Comparison of ENCODE assay signal across 4 cellular contexts in genomic region chr22:42112793-42113192, GRCh38. TPM values are rescaled to one million over a fixed set of nuclear protein-coding genes. Genes with fewer than 3 reads are reported as not detected.
DNase-seq lines count a peak whose midpoint lies in the region; TF ChIP-seq lines count a peak whose summit lies in the region.
"Not testable (repeated sequence)": the region's sequence is repeated elsewhere in the genome, so short reads cannot be mapped to it uniquely, and the experiment has no call there.

No MANE protein-coding gene starts in this region.

- TF ChIP-seq CTCF in MM.1S (IDR thresholded peaks at IDR 0.05; ENCODE audit: low read length), result peak; percentile 12; the same call in 1 of the 2 replicates
- TF ChIP-seq CTCF in hepatocyte (IDR thresholded peaks at IDR 0.05; ENCODE audit: poor library complexity), result peak; percentile 27

- not testable (repeated sequence) for H3K4me2 ChIP-seq in MM.1S (ENCODE audit: low read depth, low read length); hepatocyte

- intact Hi-C loops in activated naive CD4-positive, alpha-beta T cell treated with anti-CD3 and anti-CD28 coated beads for 36 hours (cut with micrococcal nuclease), result loop anchor here (2.0 to 5.0 kb wide), 2 partner anchors 22 to 145 kb away; partner anchors contain the start of genes NDUFA6 and SEPTIN3

- CTCF ChIA-PET in activated naive CD4-positive, alpha-beta T cell treated with anti-CD3 and anti-CD28 coated beads for 36 hours (lab: Charles Lee), result interaction anchor here (0.7 to 1.4 kb wide), 7 partner anchors 9 to 156 kb away, joined by 3 to 8 read pairs (median 4); partner anchors contain the start of gene NDUFA6

- peaks cover 21% of the 10 kb centered on the region for H3K9me3 Mint-ChIP-seq in activated naive CD4-positive, alpha-beta T cell treated with anti-CD3 and anti-CD28 coated beads for 36 hours

- H3K27ac ChIP-seq in MM.1S (ENCODE audit: low read length); hepatocyte: not testable (repeated sequence)

- not testable (repeated sequence) for H3K36me3 ChIP-seq in MM.1S (replicated peaks; ENCODE audit: insufficient read depth, low read length); hepatocyte (replicated peaks; ENCODE audit: insufficient read depth, low read depth)

- H3K4me1 ChIP-seq in MM.1S (ENCODE audit: low read length); hepatocyte (ENCODE audit: insufficient read depth): not testable (repeated sequence)

- not testable (repeated sequence) for H2AFZ ChIP-seq in MM.1S (ENCODE audit: low read length); hepatocyte

- H3K4me3 ChIP-seq in MM.1S (ENCODE audit: low read length); hepatocyte: not testable (repeated sequence)

- H3K9ac ChIP-seq in MM.1S (ENCODE audit: low read length), result not testable (repeated sequence)

- H3K27me3 ChIP-seq in MM.1S (replicated peaks; ENCODE audit: insufficient read depth, low read length); hepatocyte: not testable (repeated sequence)

- H3F3A ChIP-seq in MM.1S (ENCODE audit: insufficient read depth, low read length), result not testable (repeated sequence)

- not testable (repeated sequence) for H3K9me2 ChIP-seq in MM.1S (replicated peaks; ENCODE audit: insufficient read depth, low read length); hepatocyte (replicated peaks; ENCODE audit: insufficient read depth)

- H3K79me2 ChIP-seq in MM.1S (ENCODE audit: low read length); hepatocyte: not testable (repeated sequence)

- H3K4me3 Mint-ChIP-seq in activated naive CD4-positive, alpha-beta T cell treated with anti-CD3 and anti-CD28 coated beads for 36 hours, result not testable (repeated sequence)

- WGBS in hepatocyte (ENCODE audit: low lambda C conversion rate, missing lambda C conversion rate), result 13% methylated on average over 4 of the region's 4 CpGs

- H3K9me3 ChIP-seq in MM.1S (replicated peaks; ENCODE audit: insufficient read depth, low read length); hepatocyte (ENCODE audit: low read depth): not testable (repeated sequence)

- peak; percentile 11 for DNase-seq in DMS114 treated with DMSO at 0.1 percent for 48 hours (lab: John Stamatoyannopoulos, UW; ENCODE audit: unreplicated experiment)
- DNase-seq in MM.1S; hepatocyte (ENCODE audit: low spot score): not testable (repeated sequence)
- DNase-seq in activated naive CD4-positive, alpha-beta T cell treated with anti-CD3 and anti-CD28 coated beads for 36 hours, result peak; percentile 22

- not testable (repeated sequence) for H4K20me1 ChIP-seq in MM.1S (ENCODE audit: insufficient read depth, low read length); hepatocyte (ENCODE audit: insufficient read depth, poor library complexity, severe bottlenecking)

- H3K4me1 Mint-ChIP-seq in activated naive CD4-positive, alpha-beta T cell treated with anti-CD3 and anti-CD28 coated beads for 36 hours (ENCODE audit: low read depth), result not testable (repeated sequence)

- not testable (repeated sequence) for H3K27me3 Mint-ChIP-seq in activated naive CD4-positive, alpha-beta T cell treated with anti-CD3 and anti-CD28 coated beads for 36 hours (ENCODE audit: low read depth)

- H3K36me3 Mint-ChIP-seq in activated naive CD4-positive, alpha-beta T cell treated with anti-CD3 and anti-CD28 coated beads for 36 hours (ENCODE audit: low read depth), result peaks cover 12% of the 10 kb centered on the region

- H3K27ac Mint-ChIP-seq in activated naive CD4-positive, alpha-beta T cell treated with anti-CD3 and anti-CD28 coated beads for 36 hours, result not testable (repeated sequence)

RNA-seq across cellular contexts. Expression of gene CYP2D6, which starts 17.8 kb away (rescaled TPM):
- 1 to 10 TPM in 1 of 2 experiments, under 1 TPM in 1; 0.89 to 1.4 TPM for total RNA-seq in activated naive CD4-positive, alpha-beta T cell treated with anti-CD3 and anti-CD28 coated beads for 36 hours
- total RNA-seq in hepatocyte, result 2.2 and 3.8 TPM in 2 replicates
- 5.0 and 6.1 TPM in 2 replicates for polyA plus RNA-seq in hepatocyte

RNA-seq across cellular contexts. Expression of gene NDUFA6, which starts 22.2 kb away (rescaled TPM):
- total RNA-seq in activated naive CD4-positive, alpha-beta T cell treated with anti-CD3 and anti-CD28 coated beads for 36 hours, result 100 to 1,000 TPM; 122 to 126 TPM
- total RNA-seq in hepatocyte, result 97.4 and 98.5 TPM in 2 replicates
- polyA plus RNA-seq in hepatocyte, result 182 and 183 TPM in 2 replicates

RNA-seq across cellular contexts. Expression of gene SMDT1, which starts 33.3 kb away (rescaled TPM):
- 10 to 100 TPM; 50.2 to 56.2 TPM for total RNA-seq in activated naive CD4-positive, alpha-beta T cell treated with anti-CD3 and anti-CD28 coated beads for 36 hours
- total RNA-seq in hepatocyte, result 10.8 and 14.7 TPM in 2 replicates
- 143 and 145 TPM in 2 replicates for polyA plus RNA-seq in hepatocyte

RNA-seq across cellular contexts. Expression of gene PHETA2, which starts 38.7 kb away (rescaled TPM):
- under 1 TPM; 0.74 to 0.86 TPM for total RNA-seq in activated naive CD4-positive, alpha-beta T cell treated with anti-CD3 and anti-CD28 coated beads for 36 hours
- 5.4 and 10.4 TPM in 2 replicates for total RNA-seq in hepatocyte
- 8.3 and 9.3 TPM in 2 replicates for polyA plus RNA-seq in hepatocyte

RNA-seq across cellular contexts. Expression of gene NAGA, which starts 42.2 kb away (rescaled TPM):
- 10 to 100 TPM; 14.6 to 15.9 TPM for total RNA-seq in activated naive CD4-positive, alpha-beta T cell treated with anti-CD3 and anti-CD28 coated beads for 36 hours
- total RNA-seq in hepatocyte, result 24.2 and 24.6 TPM in 2 replicates
- polyA plus RNA-seq in hepatocyte, result 23.8 and 31.1 TPM in 2 replicates
